4 cellular contexts compared by ENCODE assay signal in the genomic region with DNA sequence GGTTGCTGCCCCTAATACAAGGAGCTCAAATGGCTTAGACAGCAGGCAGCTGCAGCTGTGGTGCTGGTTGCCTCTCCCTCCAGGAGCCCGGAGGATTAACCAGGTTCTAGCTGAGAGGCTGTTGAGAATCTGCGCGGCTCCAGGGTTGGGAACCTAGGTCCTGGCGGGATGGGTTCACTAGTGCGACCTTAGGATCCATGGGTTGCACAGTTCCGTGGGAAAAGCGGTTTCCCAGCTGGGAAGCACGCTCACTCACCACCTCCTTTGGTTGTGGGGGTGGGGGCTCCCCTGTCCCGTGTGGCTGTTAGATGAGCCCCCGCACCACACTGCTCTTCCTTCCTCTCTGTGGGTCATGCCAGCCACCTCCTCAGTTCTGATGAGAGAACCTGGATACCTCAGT.
"Had no signal": no experiment of that assay in that cellular context is flagged by ENCODE, and none has a peak within 500 bp of the region (broad histone marks: within the 10 kb centered on the region; RNA-seq: fewer than 3 reads in every experiment).

No MANE protein-coding gene starts in this region.

- H3K4me3 ChIP-seq: GM23338 had no signal

- DNase-seq: H9, HCEC 1CT, IMR-90 had no signal

- H2AFZ ChIP-seq: GM23338 had no signal

- ATAC-seq: GM23338 had no signal

- H3K4me2 ChIP-seq: GM23338 had no signal
